In the genomic region with DNA sequence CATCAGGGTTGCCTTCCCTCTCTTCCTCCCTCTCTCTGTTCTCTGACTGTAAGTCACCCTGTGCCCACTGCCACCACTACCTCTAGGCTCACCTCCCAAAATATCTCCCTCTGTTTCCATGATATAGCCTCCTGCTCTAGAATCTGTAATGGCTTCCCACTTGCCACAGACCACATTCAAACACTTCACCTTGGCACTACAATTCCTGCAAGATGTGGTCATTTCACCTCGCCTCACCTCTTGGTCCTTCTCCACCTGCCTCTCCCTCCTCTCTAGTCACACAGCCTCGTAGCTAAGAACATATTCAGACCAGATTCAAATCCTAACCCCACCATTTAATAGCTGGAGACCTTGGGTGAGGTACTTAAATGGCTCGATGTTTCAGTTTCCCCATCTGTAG, we compare ENCODE assay signal across 14 cellular contexts. TPM values are rescaled to one million over a fixed set of nuclear protein-coding genes. Genes with fewer than 3 reads are reported as not detected.
DNase-seq lines count a peak whose midpoint lies in the region; ATAC-seq and TF ChIP-seq lines count a peak whose summit lies in the region.
"Had no signal": no experiment of that assay in that cellular context is flagged by ENCODE, and none has a peak within 500 bp of the region (broad histone marks: within the 10 kb centered on the region; RNA-seq: fewer than 3 reads in every experiment).

No MANE protein-coding gene starts in this region.

- H3K36me3 ChIP-seq in CD4-positive, alpha-beta memory T cell (ENCODE audit: insufficient read depth, low read length) = peaks cover 23% of the 10 kb centered on the region
- H3K36me3 ChIP-seq in GM23338 (ENCODE audit: insufficient read depth) = peaks cover 24% of the 10 kb centered on the region
- H3K36me3 ChIP-seq in rectal smooth muscle tissue (ENCODE audit: control insufficient read depth, insufficient read depth, low read length) = no peaks in the 10 kb centered on the region

- H3K27ac Mint-ChIP-seq in CD4-positive, alpha-beta memory T cell = peak overlapping the region; percentile 11 to 88 (median 81)
- no peak overlapping the region for H3K27ac Mint-ChIP-seq in GM23338

- CTCF ChIA-PET in CD4-positive, alpha-beta memory T cell (lab: Charles Lee; ENCODE audit: partially characterized antibody) = interaction anchor here (1.2 to 1.3 kb wide), 2 partner anchors 12 to 51 kb away, joined by 4 read pairs; no protein-coding TSS in a partner anchor

- H3K79me2 ChIP-seq in GM23338 (replicated peaks; ENCODE audit: insufficient read depth) = peaks cover 95% of the 10 kb centered on the region

- H3K27me3 ChIP-seq in CD4-positive, alpha-beta memory T cell (ENCODE audit: insufficient read depth, low read length) = no peaks in the 10 kb centered on the region
- H3K27me3 ChIP-seq in GM23338 (ENCODE audit: insufficient read depth) = no peaks in the 10 kb centered on the region
- H3K27me3 ChIP-seq in rectal smooth muscle tissue (ENCODE audit: control insufficient read depth, insufficient read depth, low read length) = no peaks in the 10 kb centered on the region

- H3K4me1 ChIP-seq in CD4-positive, alpha-beta memory T cell (ENCODE audit: insufficient read depth, low read length) = peaks cover 77% of the 10 kb centered on the region
- H3K4me1 ChIP-seq in GM23338 (ENCODE audit: insufficient read depth) (peaks cover 35% of the 10 kb centered on the region), rectal smooth muscle tissue (ENCODE audit: control insufficient read depth, insufficient read depth, low read length) (peaks cover 3% of the 10 kb centered on the region)

- peaks cover 57 to 89% (median 76%) of the 10 kb centered on the region in 4 donors for H3K4me1 Mint-ChIP-seq in CD4-positive, alpha-beta memory T cell
- peaks cover 22% of the 10 kb centered on the region for H3K4me1 Mint-ChIP-seq in GM23338

- H3K4me2 ChIP-seq in GM23338 = no peak overlapping the region

- POLR2A ChIA-PET in CD4-positive, alpha-beta memory T cell (lab: Charles Lee; ENCODE audit: partially characterized antibody) = interaction anchor here (1.3 to 10.6 kb wide), 5 partner anchors 6 to 57 kb away, joined by 3 to 103 read pairs (median 5); partner anchors contain the start of gene SERINC5

- H4K20me1 ChIP-seq in GM23338 (replicated peaks; ENCODE audit: insufficient read depth) = peaks cover 31% of the 10 kb centered on the region

- TF ChIP-seq CTCF in GM23338 (conservative IDR thresholded peaks at IDR 0.05; ENCODE audit: low read depth in 2 of 2) = no peak
- TF ChIP-seq CTCF in coronary artery (IDR thresholded peaks at IDR 0.05) = no peak

- H3K9me2 ChIP-seq in GM23338 (ENCODE audit: insufficient read depth) = no peaks in the 10 kb centered on the region

- H3F3A ChIP-seq in GM23338 (replicated peaks; ENCODE audit: low read depth) = peaks cover 29% of the 10 kb centered on the region; the same call in 1 of the 2 replicates

- H3K9me3 ChIP-seq in CD4-positive, alpha-beta memory T cell (ENCODE audit: control insufficient read depth in 1 of 2, low read length in 2 of 2) = no peaks in the 10 kb centered on the region

- H3K27ac ChIP-seq in CD4-positive, alpha-beta memory T cell (ENCODE audit: low read depth, low read length) = no peak overlapping the region
- H3K27ac ChIP-seq in GM23338 (ENCODE audit: low read depth) = peak overlapping the region; percentile 45
- H3K27ac ChIP-seq in coronary artery = peak overlapping the region; percentile 11 to 62
- H3K27ac ChIP-seq in rectal smooth muscle tissue (ENCODE audit: low read depth, low read length) = peak overlapping the region; percentile 26
- H3K27ac ChIP-seq: SK-N-MC had no signal

- H3K27me3 Mint-ChIP-seq in CD4-positive, alpha-beta memory T cell = no peaks in the 10 kb centered on the region
- peaks cover 5% of the 10 kb centered on the region for H3K27me3 Mint-ChIP-seq in GM23338 (ENCODE audit: insufficient read depth, low read depth, poor library complexity)

- H3K9ac ChIP-seq in rectal smooth muscle tissue (ENCODE audit: low read length) = no peak overlapping the region

- H2AFZ ChIP-seq in GM23338 = no peak overlapping the region

- H3K36me3 Mint-ChIP-seq in CD4-positive, alpha-beta memory T cell = peaks cover 58 to 73% of the 10 kb centered on the region in 2 donors
- peaks cover 47% of the 10 kb centered on the region for H3K36me3 Mint-ChIP-seq in GM23338 (ENCODE audit: low read depth)

- no peak for DNase-seq in CD4-positive, alpha-beta memory T cell
- no peak for DNase-seq in GM23338 (ENCODE audit: low spot score)
- DNase-seq in coronary artery (ENCODE audit: low spot score) = no peak
- DNase-seq in C1 segment of cervical spinal cord (lab: John Stamatoyannopoulos, UW) = no peak
- no peak for DNase-seq in ureter (ENCODE audit: low spot score)
- DNase-seq: activated gamma-delta T cell treated with Interleukin-2 at 50 U/mL for 16 hours, dermis blood vessel endothelial cell, HCEC 1CT, NCI-H2107, retina had no signal

- ATAC-seq in GM23338 (no peak), HG02970 (IDR thresholded peaks at IDR 0.05; ENCODE audit: low FRiP score, unreplicated experiment) (no peak)
- ATAC-seq: activated CD4-positive, CD25-positive, alpha-beta regulatory T cell treated with anti-CD3 and anti-CD28 coated beads, Interleukin-2, amount 50 U/mL, for 24 hours had no signal

- no peak overlapping the region for H3K4me3 ChIP-seq in CD4-positive, alpha-beta memory T cell (ENCODE audit: low read length in 2 of 2)
- no peak overlapping the region for H3K4me3 ChIP-seq in GM23338
- H3K4me3 ChIP-seq in coronary artery = no peak overlapping the region
- H3K4me3 ChIP-seq in rectal smooth muscle tissue (ENCODE audit: low read length) = no peak overlapping the region
- H3K4me3 ChIP-seq: SK-N-MC had no signal

- H3K9me3 Mint-ChIP-seq in CD4-positive, alpha-beta memory T cell = no peaks in the 10 kb centered on the region
- H3K9me3 Mint-ChIP-seq in GM23338 = no peaks in the 10 kb centered on the region

- intact Hi-C loops in CD4-positive, alpha-beta memory T cell (cut with micrococcal nuclease) = no loop called here

- peak overlapping the region in 7 of 8 donors; percentile 1 to 73 (median 39) for H3K4me3 Mint-ChIP-seq in CD4-positive, alpha-beta memory T cell
- H3K4me3 Mint-ChIP-seq in GM23338 = no peak overlapping the region

TF ChIP-seq in GM23338, 12 proteins besides CTCF, POLR2A, EP300 and RAD21:
- TF ChIP-seq JUNB (IDR thresholded peaks at IDR 0.05; ENCODE audit: unreplicated experiment) = no peak
- TF ChIP-seq ZNF462 (CRISPR knock-in tag; IDR thresholded peaks at IDR 0.05) = no peak

RNA-seq across cellular contexts. Expression of gene SERINC5, which starts 56.9 kb away (rescaled TPM):
- total RNA-seq in CD4-positive, alpha-beta memory T cell = 100 to 1,000 TPM; 153 to 165 TPM
- polyA plus RNA-seq in CD4-positive, alpha-beta memory T cell = 10 to 100 TPM; 20.7 to 35.2 TPM
- total RNA-seq in GM23338 (2014; rRNA removed; shearing (Covaris generic)) = 101 and 107 TPM in 2 replicates
- polyA plus RNA-seq in GM23338 (2016; fragmentation: Nextera tagmentation; extraction: Ambion mirVana) = 32.3 and 34.0 TPM in 2 replicates
- total RNA-seq in ureter = 89.9 TPM
